3 cellular contexts compared by ENCODE assay signal in genomic region chr13:85709721-85710120, GRCh38.
TF ChIP-seq lines count a peak whose summit lies in the region.

No MANE protein-coding gene starts in this region.

TF ChIP-seq in SK-N-SH treated with all-trans-retinoic acid at 6 μM for 48 hours, 23 proteins besides CTCF, POLR2A, EP300 and RAD21 (continued from another document):
- TF ChIP-seq ZFP3 (CRISPR knock-in tag; IDR thresholded peaks at IDR 0.05) (no peak), GLIS3 (CRISPR knock-in tag; IDR thresholded peaks at IDR 0.05) (no peak)

TF ChIP-seq in SK-N-SH, 30 proteins besides CTCF, POLR2A, EP300 and RAD21 (continued from another document):
- TF ChIP-seq YY1 (IDR thresholded peaks at IDR 0.05; ENCODE audit: low read depth) (no peak), TAF1 (IDR thresholded peaks at IDR 0.05; ENCODE audit: borderline replicate concordance, low read depth, low read length) (no peak)

TF ChIP-seq in H1, 55 proteins besides CTCF, POLR2A, EP300 and RAD21:
- TF ChIP-seq ATF2 (IDR thresholded peaks at IDR 0.05; ENCODE audit: low read length) (no peak), HDAC2 (IDR thresholded peaks at IDR 0.05; ENCODE audit: borderline replicate concordance in 1 of 2, low read depth in 2 of 2, low read length in 2 of 2) (no peak), CTBP2 (IDR thresholded peaks at IDR 0.05; ENCODE audit: borderline replicate concordance, insufficient read depth, insufficient read length, low read length) (no peak), NRF1 (IDR thresholded peaks at IDR 0.05; ENCODE audit: low read depth, low read length) (no peak), POLR2AphosphoS5 (IDR thresholded peaks at IDR 0.05; ENCODE audit: low read depth, low read length) (no peak), JUND (IDR thresholded peaks at IDR 0.05; ENCODE audit: low read length) (no peak), TAF7 (optimal IDR thresholded peaks at IDR 0.05; ENCODE audit: borderline replicate concordance, low read depth, low read length) (no peak), RFX5 (IDR thresholded peaks at IDR 0.05; ENCODE audit: borderline replicate concordance, low read depth, low read length) (no peak), E2F6 (IDR thresholded peaks at IDR 0.05) (no peak), PHF8 (conservative IDR thresholded peaks at IDR 0.05; ENCODE audit: low read depth, low read length) (no peak), MAX (IDR thresholded peaks at IDR 0.05) (no peak), SIRT6 (IDR thresholded peaks at IDR 0.05; ENCODE audit: low read length) (no peak), CBX5 (IDR thresholded peaks at IDR 0.05; ENCODE audit: low read depth, low read length) (no peak), SUZ12 (IDR thresholded peaks at IDR 0.05; ENCODE audit: low read length) (no peak)
TF ChIP-seq in H1: peak in this region for 0.
